In genomic region chr11:64755681-64756361, GRCh38 we compare ENCODE assay signal across 1 cellular context.
TF ChIP-seq lines count a peak whose summit lies in the region.

No MANE protein-coding gene starts in this region.

TF ChIP-seq in IMR-90, 13 proteins besides CTCF, POLR2A, EP300 and RAD21 (continued from another document):
- TF ChIP-seq RFX5 (IDR thresholded peaks at IDR 0.05; ENCODE audit: low read depth, low read length): no peak
- TF ChIP-seq RCOR1 (IDR thresholded peaks at IDR 0.05; ENCODE audit: insufficient replicate concordance, low read length): no peak
